Comparison of ENCODE assay signal across 17 cellular contexts in the genomic region with DNA sequence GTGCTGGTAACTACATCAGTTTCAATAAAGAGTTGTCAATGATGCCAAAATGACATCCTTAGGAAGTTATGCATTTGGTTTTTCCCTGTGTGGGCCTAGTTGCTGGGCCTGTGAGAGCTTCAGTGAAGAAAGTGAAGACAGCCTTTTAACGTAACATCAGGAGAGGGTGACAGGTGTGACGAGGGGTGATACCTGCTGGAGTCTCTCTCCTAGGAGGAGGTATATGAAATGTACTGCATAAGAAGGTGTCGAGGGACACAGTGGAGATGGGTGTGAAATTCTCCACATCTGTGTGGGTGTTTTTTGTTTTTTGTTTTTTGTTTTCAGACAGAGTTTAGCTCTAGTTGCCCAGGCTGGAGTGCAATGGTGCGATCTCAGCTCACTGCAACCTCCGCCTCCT.
"Had no signal": no experiment of that assay in that cellular context is flagged by ENCODE, and none has a peak within 500 bp of the region (broad histone marks: within the 10 kb centered on the region; RNA-seq: fewer than 3 reads in every experiment).

No MANE protein-coding gene starts in this region.

- H3K27ac Mint-ChIP-seq: activated CD4-positive, alpha-beta memory T cell treated with anti-CD3 and anti-CD28 coated beads for 36 hours; activated naive CD4-positive, alpha-beta T cell treated with anti-CD3 and anti-CD28 coated beads, Interleukin-2, amount 50 U/mL, for 72 hours; nephron had no signal

- H3K27me3 ChIP-seq: gastrocnemius medialis, left lung, sigmoid colon, stomach, testis had no signal

- H3K4me1 Mint-ChIP-seq: nephron had no signal

- H3K4me3 ChIP-seq: gastrocnemius medialis, left lung, sigmoid colon, stomach, testis had no signal

- H3K9me3 Mint-ChIP-seq: activated CD4-positive, alpha-beta memory T cell treated with anti-CD3 and anti-CD28 coated beads for 36 hours had no signal

- H3K27me3 Mint-ChIP-seq: activated CD4-positive, alpha-beta memory T cell treated with anti-CD3 and anti-CD28 coated beads for 36 hours had no signal

- DNase-seq: activated CD4-positive, alpha-beta memory T cell treated with anti-CD3 and anti-CD28 coated beads for 36 hours; activated effector memory CD4-positive, alpha-beta T cell treated with anti-CD3 and anti-CD28 coated beads, Interleukin-2, amount 50 U/mL, for 16 hours; activated T-cell treated with anti-CD3 and anti-CD28 coated beads, Interleukin-2, amount 50 U/mL, for 48 hours; central memory CD4-positive, alpha-beta T cell; cortex of kidney; effector CD4-positive, alpha-beta T cell; gastrocnemius medialis; kidney; left lung; sigmoid colon; stimulated activated CD4-positive, alpha-beta T cell treated with anti-CD3 and anti-CD28 coated beads, Interleukin-12 subunit alpha, Interleukin-12 subunit beta, amount 100 ng/mL, for 4 hours; stimulated activated CD4-positive, alpha-beta T cell treated with anti-CD3 and anti-CD28 coated beads, Interleukin-2, amount 100 ng/mL, for 24 hours; stomach; testis had no signal

- H3K4me1 ChIP-seq: gastrocnemius medialis, left lung, sigmoid colon, stomach, testis had no signal

- H3K27ac ChIP-seq: gastrocnemius medialis, left lung, sigmoid colon, stomach, testis, VCaP had no signal

- H3K4me3 Mint-ChIP-seq: activated CD4-positive, alpha-beta memory T cell treated with anti-CD3 and anti-CD28 coated beads for 36 hours; nephron had no signal

- H3K36me3 ChIP-seq: gastrocnemius medialis had no signal

- H3K9me3 ChIP-seq: gastrocnemius medialis, left lung, sigmoid colon, stomach, testis had no signal

- H3K36me3 Mint-ChIP-seq: activated CD4-positive, alpha-beta memory T cell treated with anti-CD3 and anti-CD28 coated beads for 36 hours; activated naive CD4-positive, alpha-beta T cell treated with anti-CD3 and anti-CD28 coated beads, Interleukin-2, amount 50 U/mL, for 72 hours had no signal
